ENCODE assay signal across 7 cellular contexts in the genomic region with DNA sequence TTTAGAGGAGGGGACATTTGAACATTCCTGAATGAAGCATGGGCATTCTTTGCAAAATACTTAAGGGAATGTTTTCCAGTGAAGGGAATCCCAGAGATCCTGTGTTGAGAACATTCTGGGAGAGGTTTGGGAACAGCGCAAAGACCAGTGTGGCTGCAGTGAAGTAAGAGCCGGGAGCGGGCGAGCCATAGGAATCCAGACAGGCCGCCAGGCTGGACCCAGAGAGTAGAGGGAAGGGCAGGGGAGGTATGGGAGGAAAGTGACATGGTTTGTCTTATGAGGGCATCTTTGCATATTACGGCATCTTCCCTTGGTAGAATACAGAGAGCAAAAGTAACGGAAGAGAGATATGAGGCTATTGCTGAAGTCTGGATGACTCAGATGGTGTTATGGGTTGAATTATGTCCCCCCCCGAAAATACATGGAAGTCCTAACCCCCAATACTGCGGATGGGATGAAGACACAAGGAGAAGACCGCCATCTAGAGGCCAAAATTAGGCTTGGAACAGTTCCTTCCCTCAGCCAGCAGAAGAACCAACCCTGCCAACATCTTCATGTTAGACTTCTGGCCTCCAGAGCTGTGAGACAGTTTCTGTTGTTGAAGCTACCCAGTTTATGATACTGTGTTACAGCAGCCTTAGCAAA.
A peak's percentile ranks its signal among the peaks of the same experiment; 100 is the strongest.
DNase-seq lines count a peak whose midpoint lies in the region; ATAC-seq and TF ChIP-seq lines count a peak whose summit lies in the region.

No MANE protein-coding gene starts in this region.

- TF ChIP-seq CTCF in GM12864 (IDR thresholded peaks at IDR 0.05; ENCODE audit: low read depth, low read length, missing control alignments) = peak; percentile 66
- TF ChIP-seq CTCF in astrocyte of the cerebellum (IDR thresholded peaks at IDR 0.05; ENCODE audit: low read depth, low read length, missing control alignments) = peak; percentile 78
- TF ChIP-seq CTCF in lower lobe of right lung (IDR thresholded peaks at IDR 0.05) = peak; percentile 51

- peaks cover 7% of the 10 kb centered on the region for H3K4me1 ChIP-seq in lower lobe of right lung

- no peaks in the 10 kb centered on the region for H3K9me3 ChIP-seq in lower lobe of right lung

- in situ Hi-C loops in astrocyte of the cerebellum (cut with HindIII; ENCODE audit: low sequenced_read_pairs) = no loop called here

- intact Hi-C loops in lower lobe of right lung (cut with DNase I) = loop anchor here (10.0 kb wide), 1 partner anchor 50 kb away; no protein-coding TSS in a partner anchor

- DNase-seq in GM12864 (ENCODE audit: low read depth) = no peak
- DNase-seq in LHCN-M2 (ENCODE audit: low read depth) = peak; percentile 60
- no peak for DNase-seq in astrocyte of the cerebellum (ENCODE audit: low read depth)
- no peak for DNase-seq in lower lobe of right lung
- no peak for DNase-seq in mesenteric fat pad (ENCODE audit: low spot score)
- DNase-seq in amygdala (lab: John Stamatoyannopoulos, UW) = no peak
- no peak for DNase-seq in cortex of kidney (lab: John Stamatoyannopoulos, UW)

- ATAC-seq in lower lobe of right lung = peak; percentile 46 to 58

- H3K4me3 ChIP-seq in GM12864 (ENCODE audit: low read depth, low read length) = no peak overlapping the region
- H3K4me3 ChIP-seq in astrocyte of the cerebellum (ENCODE audit: low read depth, low read length) = no peak overlapping the region
- no peak overlapping the region for H3K4me3 ChIP-seq in lower lobe of right lung

- H3K36me3 ChIP-seq in lower lobe of right lung = no peaks in the 10 kb centered on the region

- H3K27me3 ChIP-seq in lower lobe of right lung (ENCODE audit: low read depth) = no peaks in the 10 kb centered on the region

- H3K27ac ChIP-seq in lower lobe of right lung = no peak overlapping the region
